ENCODE assay signal across 8 cellular contexts in genomic region chr10:55631071-55631654, GRCh38.
A peak's percentile ranks its signal among the peaks of the same experiment; 100 is the strongest.
DNase-seq lines count a peak whose midpoint lies in the region; ATAC-seq and TF ChIP-seq lines count a peak whose summit lies in the region.

No MANE protein-coding gene starts in this region.

- H3K36me3 ChIP-seq in fibroblast of lung (ENCODE audit: control insufficient read depth, insufficient read depth, low read length) (no peaks in the 10 kb centered on the region), muscle layer of duodenum (ENCODE audit: control insufficient read depth in 1 of 2, insufficient read depth in 2 of 2, low read length in 2 of 2) (no peaks in the 10 kb centered on the region)

- peak overlapping the region in 2 of 4 experiments; percentile 17 to 69 for H3K4me3 ChIP-seq in fibroblast of lung (replicated peaks in 1 of 4; ENCODE audit: control extremely low read depth in 1 of 4, insufficient read depth in 1 of 4, low read depth in 3 of 4, low read length in 4 of 4)
- H3K4me3 ChIP-seq in muscle layer of duodenum (ENCODE audit: low read depth in 1 of 2, low read length in 2 of 2), result peak overlapping the region; percentile 45 to 85

- H3K9ac ChIP-seq in fibroblast of lung (ENCODE audit: insufficient read depth, low read length), result no peak overlapping the region

- no peaks in the 10 kb centered on the region for H3K79me2 ChIP-seq in fibroblast of lung (ENCODE audit: control insufficient read depth, insufficient read depth, low read length)

- H2AFZ ChIP-seq in fibroblast of lung (ENCODE audit: low read length), result no peak overlapping the region

- H3K27me3 ChIP-seq in fibroblast of lung (ENCODE audit: control insufficient read depth, insufficient read depth, low read length) (no peaks in the 10 kb centered on the region), muscle layer of duodenum (ENCODE audit: low read depth, low read length) (peaks cover 15% of the 10 kb centered on the region)

- H4K20me1 ChIP-seq in fibroblast of lung (ENCODE audit: control insufficient read depth, extremely low read depth, insufficient read depth, low read length), result no peaks in the 10 kb centered on the region

- peak; percentile 70 for ATAC-seq in GM21447 (IDR thresholded peaks at IDR 0.05; ENCODE audit: unreplicated experiment)
- ATAC-seq in SK-N-SH treated with all-trans-retinoic acid at 6 μM for 48 hours, result peak; percentile 85

- no peaks in the 10 kb centered on the region for H3K9me3 ChIP-seq in fibroblast of lung (ENCODE audit: control insufficient read depth, insufficient read depth, low read depth, low read length)
- no peaks in the 10 kb centered on the region for H3K9me3 ChIP-seq in muscle layer of duodenum (ENCODE audit: control insufficient read depth in 1 of 2, low read length in 2 of 2)

- DNase-seq in DMS53 treated with DMSO at 0.1 percent for 48 hours (lab: John Stamatoyannopoulos, UW; ENCODE audit: unreplicated experiment) (peak; percentile 88), HT1080 (ENCODE audit: low read depth) (peak; percentile 61), fibroblast of lung (ENCODE audit: low read depth in 2 of 2) (peak; percentile 40 to 53), NCI-H1436 treated with DMSO at 0.1 percent for 48 hours (lab: John Stamatoyannopoulos, UW) (no peak), cerebellum (ENCODE audit: low spot score) (no peak)

- no peaks in the 10 kb centered on the region for H3K4me1 ChIP-seq in fibroblast of lung (ENCODE audit: control insufficient read depth, extremely low read depth, insufficient read depth, low read length)
- H3K4me1 ChIP-seq in muscle layer of duodenum (ENCODE audit: control insufficient read depth in 1 of 2, insufficient read depth in 2 of 2, low read length in 2 of 2), result peaks cover 0 to 24% of the 10 kb centered on the region in 2 donors

- H3K27ac ChIP-seq in fibroblast of lung (ENCODE audit: insufficient read depth, low read length), result no peak overlapping the region
- H3K27ac ChIP-seq in muscle layer of duodenum (ENCODE audit: low read length), result no peak overlapping the region

- H3K4me2 ChIP-seq in fibroblast of lung (ENCODE audit: extremely low read depth, insufficient read depth, low read length), result peak overlapping the region; percentile 60

- peak; percentile 7 to 44 for TF ChIP-seq CTCF in fibroblast of lung (conservative IDR thresholded peaks at IDR 0.05 in 1 of 2, IDR thresholded peaks at IDR 0.05 in 1 of 2; ENCODE audit: low read depth in 1 of 2, low read length in 2 of 2)

TF ChIP-seq in SK-N-SH treated with all-trans-retinoic acid at 6 μM for 48 hours, 23 proteins besides CTCF, POLR2A, EP300 and RAD21:
- TF ChIP-seq SNAI2 (CRISPR knock-in tag; IDR thresholded peaks at IDR 0.05) (0 out of 2 replicates have a peak, but pooled peaks have one; percentile 42), TSHZ2 (CRISPR knock-in tag; IDR thresholded peaks at IDR 0.05) (0 out of 2 replicates have a peak, but pooled peaks have one; percentile 30)
- TF ChIP-seq, protein P1, sequence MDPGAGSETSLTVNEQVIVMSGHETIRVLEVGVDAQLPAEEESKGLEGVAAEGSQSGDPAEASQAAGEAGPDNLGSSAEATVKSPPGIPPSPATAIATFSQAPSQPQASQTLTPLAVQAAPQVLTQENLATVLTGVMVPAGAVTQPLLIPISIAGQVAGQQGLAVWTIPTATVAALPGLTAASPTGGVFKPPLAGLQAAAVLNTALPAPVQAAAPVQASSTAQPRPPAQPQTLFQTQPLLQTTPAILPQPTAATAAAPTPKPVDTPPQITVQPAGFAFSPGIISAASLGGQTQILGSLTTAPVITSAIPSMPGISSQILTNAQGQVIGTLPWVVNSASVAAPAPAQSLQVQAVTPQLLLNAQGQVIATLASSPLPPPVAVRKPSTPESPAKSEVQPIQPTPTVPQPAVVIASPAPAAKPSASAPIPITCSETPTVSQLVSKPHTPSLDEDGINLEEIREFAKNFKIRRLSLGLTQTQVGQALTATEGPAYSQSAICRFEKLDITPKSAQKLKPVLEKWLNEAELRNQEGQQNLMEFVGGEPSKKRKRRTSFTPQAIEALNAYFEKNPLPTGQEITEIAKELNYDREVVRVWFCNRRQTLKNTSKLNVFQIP (CRISPR knock-in tag; IDR thresholded peaks at IDR 0.05; ENCODE audit: borderline replicate concordance, low read depth), result no peak

Comparison
In these comparisons a context has a peak if more than half of its experiments do, and no peak if none do; other contexts are left out.
1. DNase-seq: peak in DMS53 treated with DMSO at 0.1 percent for 48 hours (single experiment), HT1080 (single experiment) and fibroblast of lung (2 of 2); none in NCI-H1436 treated with DMSO at 0.1 percent for 48 hours (single experiment) and cerebellum (single experiment).